9 cellular contexts compared by ENCODE assay signal in genomic region chr19:40147693-40148347, GRCh38. TPM values are rescaled to one million over a fixed set of nuclear protein-coding genes. Genes with fewer than 3 reads are reported as not detected.
DNase-seq lines count a peak whose midpoint lies in the region; TF ChIP-seq lines count a peak whose summit lies in the region.
"Had no signal": no experiment of that assay in that cellular context is flagged by ENCODE, and none has a peak within 500 bp of the region (broad histone marks: within the 10 kb centered on the region; RNA-seq: fewer than 3 reads in every experiment).

No MANE protein-coding gene starts in this region.

- H3K9ac ChIP-seq in Karpas-422 (ENCODE audit: low read length), result no peak overlapping the region

- no peaks in the 10 kb centered on the region for H3K79me2 ChIP-seq in Karpas-422 (ENCODE audit: low read length)

- no peak for TF ChIP-seq CTCF in RWPE1 (conservative IDR thresholded peaks at IDR 0.05; ENCODE audit: low read depth)
- TF ChIP-seq CTCF in nephron progenitor cell (IDR thresholded peaks at IDR 0.05), result no peak

- H3K4me3 ChIP-seq in Karpas-422 (ENCODE audit: low read length), result no peak overlapping the region

- no peaks in the 10 kb centered on the region for H3K4me1 Mint-ChIP-seq in nephron progenitor cell

- no peaks in the 10 kb centered on the region for H3K9me3 ChIP-seq in Karpas-422 (ENCODE audit: low read length)

- peak; percentile 56 for DNase-seq in activated CD8-positive, alpha-beta memory T cell treated with anti-CD3 and anti-CD28 coated beads for 24 hours
- DNase-seq in activated CD8-positive, alpha-beta memory T cell treated with anti-CD3 and anti-CD28 coated beads, Interleukin-2, amount 50 U/mL, for 48 hours, result no peak
- DNase-seq in RWPE1 (ENCODE audit: low spot score) (peak; percentile 63), fibroblast of gingiva (ENCODE audit: low read depth) (peak; percentile 45), stromal cell of bone marrow (ENCODE audit: low read depth) (peak; percentile 77), Karpas-422 (no peak), SHP77 (lab: John Stamatoyannopoulos, UW) (no peak), nephron progenitor cell (no peak)
- DNase-seq: NCI-H1694 treated with DMSO at 0.1 percent for 48 hours had no signal

- H2AFZ ChIP-seq in Karpas-422 (ENCODE audit: low read length), result no peak overlapping the region

- no peak overlapping the region for H3K27ac Mint-ChIP-seq in nephron progenitor cell

- H3K36me3 Mint-ChIP-seq in nephron progenitor cell (ENCODE audit: low read depth), result no peaks in the 10 kb centered on the region

- H3K9me2 ChIP-seq in Karpas-422 (replicated peaks; ENCODE audit: insufficient read depth, low read length), result no peaks in the 10 kb centered on the region

- H3K27me3 Mint-ChIP-seq in nephron progenitor cell (ENCODE audit: low read depth, poor library complexity), result peaks cover 27% of the 10 kb centered on the region

- H3K9me3 Mint-ChIP-seq in nephron progenitor cell, result no peaks in the 10 kb centered on the region

- CTCF ChIA-PET in RWPE1 (lab: Yijun Ruan, JAX), result interaction anchor here (0.8 kb wide), 1 partner anchor 73 kb away, joined by 4 read pairs; no protein-coding TSS in a partner anchor

- no peak overlapping the region for H3K4me2 ChIP-seq in Karpas-422 (ENCODE audit: low read depth, low read length, poor library complexity, severe bottlenecking)

- no peak overlapping the region for H3K4me3 Mint-ChIP-seq in nephron progenitor cell

- POLR2A ChIA-PET in RWPE1 (lab: Yijun Ruan, JAX; ENCODE audit: low non-redundant PET), result no interaction called here

- H3K4me1 ChIP-seq in Karpas-422 (ENCODE audit: low read length), result peaks cover 13% of the 10 kb centered on the region

- no peaks in the 10 kb centered on the region for H3K36me3 ChIP-seq in Karpas-422 (ENCODE audit: insufficient read depth, low read length)

- H3K27ac ChIP-seq in RWPE1 (peak overlapping the region; percentile 73), Karpas-422 (ENCODE audit: low read length) (no peak overlapping the region)

- H3K27me3 ChIP-seq in Karpas-422 (ENCODE audit: low read length), result no peaks in the 10 kb centered on the region

- H4K20me1 ChIP-seq in Karpas-422 (ENCODE audit: insufficient read depth, low read depth, low read length), result no peaks in the 10 kb centered on the region

RNA-seq across cellular contexts. Expression of gene MAP3K10, which starts 43.4 kb away (rescaled TPM):
- total RNA-seq in Karpas-422 (2014; rRNA removed; shearing (Covaris generic); ENCODE audit: low replicate concordance), result 7.6 and 26.3 TPM in 2 replicates

RNA-seq across cellular contexts. Expression of gene ZNF780A, which starts 57.1 kb away (rescaled TPM):
- total RNA-seq in Karpas-422 (2014; rRNA removed; shearing (Covaris generic); ENCODE audit: low replicate concordance), result 14.0 and 31.9 TPM in 2 replicates

Comparison
In these comparisons a context has a peak if more than half of its experiments do, and no peak if none do; other contexts are left out.
1. DNase-seq: peak in activated CD8-positive, alpha-beta memory T cell treated with anti-CD3 and anti-CD28 coated beads for 24 hours (single experiment), RWPE1 (single experiment), fibroblast of gingiva (single experiment) and stromal cell of bone marrow (single experiment); none in activated CD8-positive, alpha-beta memory T cell treated with anti-CD3 and anti-CD28 coated beads, Interleukin-2, amount 50 U/mL, for 48 hours (single experiment), Karpas-422 (single experiment), SHP77 (0 of 2) and nephron progenitor cell (single experiment).